Comparison of ENCODE assay signal across 2 cellular contexts in the genomic region with DNA sequence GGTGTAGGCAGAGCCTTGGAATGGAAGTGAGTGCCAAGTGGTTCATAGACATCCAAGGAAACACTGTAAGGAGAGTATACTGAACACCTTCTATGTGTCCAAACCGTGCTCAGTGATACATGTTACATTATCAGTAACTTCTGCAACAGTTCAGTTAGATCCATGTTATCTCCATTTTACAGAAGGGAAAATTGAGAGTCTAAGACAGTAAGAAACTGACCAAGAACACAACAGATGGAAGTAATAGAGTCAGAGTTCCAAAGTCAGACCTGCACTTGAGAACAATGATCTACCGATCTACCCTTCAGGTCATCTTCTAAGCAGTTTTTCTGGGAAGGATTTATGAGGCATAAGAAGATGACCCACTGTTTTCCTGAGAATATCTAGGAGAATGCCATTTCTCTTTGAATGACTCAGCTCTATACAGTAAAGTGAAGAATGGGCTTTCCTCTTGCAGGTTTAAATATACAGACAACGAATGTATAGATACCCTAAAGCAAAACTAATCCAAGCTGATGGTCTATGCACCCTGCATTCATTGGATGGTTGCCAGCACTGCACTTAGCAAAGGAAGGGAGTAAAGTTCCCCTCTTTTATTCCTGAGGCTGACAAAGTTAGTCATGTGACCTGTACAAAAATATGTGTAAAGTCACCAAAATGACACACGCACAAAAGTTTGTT.
TF ChIP-seq lines count a peak whose summit lies in the region.

No MANE protein-coding gene starts in this region.

TF ChIP-seq in A549, 52 proteins besides CTCF, POLR2A, EP300 and RAD21:
- no peak for TF ChIP-seq KDM1A (IDR thresholded peaks at IDR 0.05; ENCODE audit: low read depth)
- TF ChIP-seq, protein P1, sequence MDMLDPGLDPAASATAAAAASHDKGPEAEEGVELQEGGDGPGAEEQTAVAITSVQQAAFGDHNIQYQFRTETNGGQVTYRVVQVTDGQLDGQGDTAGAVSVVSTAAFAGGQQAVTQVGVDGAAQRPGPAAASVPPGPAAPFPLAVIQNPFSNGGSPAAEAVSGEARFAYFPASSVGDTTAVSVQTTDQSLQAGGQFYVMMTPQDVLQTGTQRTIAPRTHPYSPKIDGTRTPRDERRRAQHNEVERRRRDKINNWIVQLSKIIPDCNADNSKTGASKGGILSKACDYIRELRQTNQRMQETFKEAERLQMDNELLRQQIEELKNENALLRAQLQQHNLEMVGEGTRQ (IDR thresholded peaks at IDR 0.05) = peak; percentile 16; the same call in 1 of the 2 replicates

TF ChIP-seq in HEK293, 187 proteins besides CTCF, POLR2A, EP300 and RAD21:
- TF ChIP-seq WT1 (tag by site-specific recombination; IDR thresholded peaks at IDR 0.05) = peak; percentile 44; the same call in 1 of the 2 replicates
- TF ChIP-seq ZNF302 (tag by site-specific recombination; IDR thresholded peaks at IDR 0.05; ENCODE audit: low read depth) = no peak
